Comparison of ENCODE assay signal across 20 cellular contexts in genomic region chr12:85740190-85740589, GRCh38.
DNase-seq lines count a peak whose midpoint lies in the region; ATAC-seq and TF ChIP-seq lines count a peak whose summit lies in the region.
"Had no signal": no experiment of that assay in that cellular context is flagged by ENCODE, and none has a peak within 500 bp of the region (broad histone marks: within the 10 kb centered on the region; RNA-seq: fewer than 3 reads in every experiment).

No MANE protein-coding gene starts in this region.

- H3K9ac ChIP-seq in mammary epithelial cell (ENCODE audit: insufficient read depth, low read length): no peak overlapping the region

- H2AFZ ChIP-seq in mammary epithelial cell (ENCODE audit: low read depth, low read length): no peak overlapping the region

- no peak for TF ChIP-seq CTCF in AG09319 (IDR thresholded peaks at IDR 0.05; ENCODE audit: low read depth, low read length)
- TF ChIP-seq CTCF in foreskin fibroblast (IDR thresholded peaks at IDR 0.05; ENCODE audit: low read depth, low read length): no peak
- no peak for TF ChIP-seq CTCF in mammary epithelial cell (conservative IDR thresholded peaks at IDR 0.05 in 1 of 2, IDR thresholded peaks at IDR 0.05 in 1 of 2; ENCODE audit: extremely low read depth in 1 of 2, insufficient read depth in 1 of 2, low read depth in 1 of 2, low read length in 2 of 2)

- H3K27me3 Mint-ChIP-seq in stimulated activated memory B cell treated with anti-CD40 and anti-IgM and Interleukin-4, amounts not matched to agents 10 μg/mL and 1 μg/mL and 100 μg/mL, for 72 hours: no peaks in the 10 kb centered on the region
- H3K27me3 Mint-ChIP-seq: CD4-positive, alpha-beta memory T cell had no signal

- WGBS in mammary epithelial cell (ENCODE audit: low coverage, missing lambda C conversion rate): 59% methylated on average over 1 of the region's 1 CpG

- H3K4me2 ChIP-seq in mammary epithelial cell (ENCODE audit: insufficient read depth, low read depth, low read length): no peak overlapping the region
- H3K4me2 ChIP-seq: A549 had no signal

- H3K27ac Mint-ChIP-seq in stimulated activated memory B cell treated with anti-CD40 and anti-IgM and Interleukin-4, amounts not matched to agents 10 μg/mL and 1 μg/mL and 100 μg/mL, for 72 hours: no peak overlapping the region
- H3K27ac Mint-ChIP-seq: CD4-positive, alpha-beta memory T cell had no signal

- ATAC-seq in stimulated activated memory B cell treated with anti-CD40 and anti-IgM and Interleukin-4, amounts not matched to agents 10 μg/mL and 1 μg/mL and 100 μg/mL, for 72 hours: no peak
- ATAC-seq: A549 had no signal

- intact Hi-C loops in mammary epithelial cell (cut with micrococcal nuclease): no loop called here

- no peaks in the 10 kb centered on the region for H3K36me3 Mint-ChIP-seq in stimulated activated memory B cell treated with anti-CD40 and anti-IgM and Interleukin-4, amounts not matched to agents 10 μg/mL and 1 μg/mL and 100 μg/mL, for 72 hours
- H3K36me3 Mint-ChIP-seq: CD4-positive, alpha-beta memory T cell had no signal

- H3K4me3 ChIP-seq in foreskin fibroblast (ENCODE audit: low read depth in 1 of 2, low read length in 2 of 2): no peak overlapping the region
- H3K4me3 ChIP-seq in mammary epithelial cell (replicated peaks in 1 of 3; ENCODE audit: insufficient read depth in 1 of 3, low read depth in 2 of 3, low read length in 3 of 3): no peak overlapping the region
- H3K4me3 ChIP-seq: A549 had no signal

- dilution Hi-C loops in mammary epithelial cell (cut with HindIII; ENCODE audit: low sequenced_read_pairs): no loop called here

- H3K36me3 ChIP-seq in mammary epithelial cell (ENCODE audit: insufficient read depth, low read length): no peaks in the 10 kb centered on the region

- H3K9me3 ChIP-seq in mammary epithelial cell (replicated peaks; ENCODE audit: insufficient read depth, low read length): no peaks in the 10 kb centered on the region
- H3K9me3 ChIP-seq: A549 had no signal

- H4K20me1 ChIP-seq in mammary epithelial cell (ENCODE audit: insufficient read depth, low read length): no peaks in the 10 kb centered on the region

- peak; percentile 14 for DNase-seq in AG09319 (ENCODE audit: extremely low read depth, low read depth)
- DNase-seq in NCI-H2171 (lab: John Stamatoyannopoulos, UW): peak; percentile 36
- DNase-seq in cerebellar cortex (ENCODE audit: low spot score): peak; percentile 53
- peak; percentile 1 to 55 for DNase-seq in foreskin fibroblast
- DNase-seq in HuH-7.5 (ENCODE audit: low spot score): no peak
- DNase-seq in mammary epithelial cell: no peak
- DNase-seq in HuH-7 (ENCODE audit: low spot score): no peak
- DNase-seq: Calu3; CD4-positive, alpha-beta memory T cell; DND-41; GDM1; KBM-7; MV-4-11; NCI-H226; NCI-H774; RPMI8226; SIG-M5; SW 1271 had no signal

- H3K4me1 Mint-ChIP-seq in stimulated activated memory B cell treated with anti-CD40 and anti-IgM and Interleukin-4, amounts not matched to agents 10 μg/mL and 1 μg/mL and 100 μg/mL, for 72 hours: no peaks in the 10 kb centered on the region
- H3K4me1 Mint-ChIP-seq: CD4-positive, alpha-beta memory T cell had no signal

- in situ Hi-C loops in mammary epithelial cell (cut with MboI; ENCODE audit: low sequenced_read_pairs in 2 of 2): no loop called here

- H3K27ac ChIP-seq in mammary epithelial cell (ENCODE audit: insufficient read depth, low read depth, low read length): no peak overlapping the region
- H3K27ac ChIP-seq: A549 had no signal

- no peaks in the 10 kb centered on the region for H3K4me1 ChIP-seq in mammary epithelial cell (ENCODE audit: insufficient read depth, low read length)
- H3K4me1 ChIP-seq: A549 had no signal

- H3K9me3 Mint-ChIP-seq in stimulated activated memory B cell treated with anti-CD40 and anti-IgM and Interleukin-4, amounts not matched to agents 10 μg/mL and 1 μg/mL and 100 μg/mL, for 72 hours: no peaks in the 10 kb centered on the region

- no TSS peak for BruUV-seq in mammary epithelial cell (replicated peaks; lab: Mats Ljungman, UMichigan)

- no peaks in the 10 kb centered on the region for H3K27me3 ChIP-seq in mammary epithelial cell (ENCODE audit: insufficient read depth, low read length)

- H3K4me3 Mint-ChIP-seq in stimulated activated memory B cell treated with anti-CD40 and anti-IgM and Interleukin-4, amounts not matched to agents 10 μg/mL and 1 μg/mL and 100 μg/mL, for 72 hours: no peak overlapping the region
- H3K4me3 Mint-ChIP-seq: CD4-positive, alpha-beta memory T cell had no signal

- H3K79me2 ChIP-seq in mammary epithelial cell (ENCODE audit: insufficient read depth, low read length): no peaks in the 10 kb centered on the region

- CTCF ChIA-PET in mammary epithelial cell (lab: Charles Lee; ENCODE audit: low non-redundant PET): no interaction called here

Comparison
In these comparisons a context has a peak if more than half of its experiments do, and no peak if none do; other contexts are left out.
1. DNase-seq: peak in AG09319 (single experiment), NCI-H2171 (single experiment), cerebellar cortex (single experiment) and foreskin fibroblast (2 of 2); none in HuH-7.5 (single experiment), mammary epithelial cell (single experiment) and HuH-7 (single experiment).